ENCODE assay signal across 9 cellular contexts in genomic region chr2:189662674-189663226, GRCh38. TPM values are rescaled to one million over a fixed set of nuclear protein-coding genes. Genes with fewer than 3 reads are reported as not detected.
DNase-seq lines count a peak whose midpoint lies in the region; ATAC-seq and TF ChIP-seq lines count a peak whose summit lies in the region.
"Had no signal": no experiment of that assay in that cellular context is flagged by ENCODE, and none has a peak within 500 bp of the region (broad histone marks: within the 10 kb centered on the region; RNA-seq: fewer than 3 reads in every experiment).

No MANE protein-coding gene starts in this region.

- H3K79me2 ChIP-seq in fibroblast of lung (ENCODE audit: control insufficient read depth, insufficient read depth, low read length): peaks cover 30% of the 10 kb centered on the region

- no peak overlapping the region for H2AFZ ChIP-seq in fibroblast of lung (ENCODE audit: low read length)

- H3K9me3 ChIP-seq in fibroblast of lung (ENCODE audit: control insufficient read depth, insufficient read depth, low read depth, low read length): no peaks in the 10 kb centered on the region

- peak overlapping the region; percentile 96 for H3K4me2 ChIP-seq in fibroblast of lung (ENCODE audit: extremely low read depth, insufficient read depth, low read length)

- no peak overlapping the region for H3K27ac ChIP-seq in fibroblast of lung (ENCODE audit: insufficient read depth, low read length)

- no peak for ATAC-seq in GM19463 (IDR thresholded peaks at IDR 0.05; ENCODE audit: unreplicated experiment)

- peak; percentile 45 for DNase-seq in NAMALWA (ENCODE audit: low spot score)
- DNase-seq in fibroblast of lung (ENCODE audit: low read depth in 2 of 2): no peak
- no peak for DNase-seq in skeletal muscle cell (ENCODE audit: low read depth)
- DNase-seq in activated CD4-positive, alpha-beta T cell treated with anti-CD3 and anti-CD28 coated beads, Interleukin-2, amount 50 U/mL, for 48 hours: no peak
- no peak for DNase-seq in NCI-H524 treated with DMSO at 0.1 percent for 48 hours (lab: John Stamatoyannopoulos, UW)
- DNase-seq: activated naive CD4-positive, alpha-beta T cell treated with Interleukin-2 at 50 U/mL for 16 hours; HFFc6 had no signal

- no peak for TF ChIP-seq CTCF in fibroblast of lung (conservative IDR thresholded peaks at IDR 0.05 in 1 of 2, IDR thresholded peaks at IDR 0.05 in 1 of 2; ENCODE audit: low read depth in 1 of 2, low read length in 2 of 2)

- H3K27me3 ChIP-seq in fibroblast of lung (ENCODE audit: control insufficient read depth, insufficient read depth, low read length): no peaks in the 10 kb centered on the region

- no peaks in the 10 kb centered on the region for H3K4me1 ChIP-seq in fibroblast of lung (ENCODE audit: control insufficient read depth, extremely low read depth, insufficient read depth, low read length)

- no peaks in the 10 kb centered on the region for H4K20me1 ChIP-seq in fibroblast of lung (ENCODE audit: control insufficient read depth, extremely low read depth, insufficient read depth, low read length)

- H3K4me3 ChIP-seq in GM08714 (ENCODE audit: low read length): peak overlapping the region; percentile 93
- H3K4me3 ChIP-seq in fibroblast of lung (replicated peaks in 1 of 4; ENCODE audit: control extremely low read depth in 1 of 4, insufficient read depth in 1 of 4, low read depth in 3 of 4, low read length in 4 of 4): peak overlapping the region; percentile 49 to 90 (median 82)
- H3K4me3 ChIP-seq in skeletal muscle cell (ENCODE audit: low read depth, low read length): peak overlapping the region; percentile 99

- peaks cover 2% of the 10 kb centered on the region for H3K36me3 ChIP-seq in fibroblast of lung (ENCODE audit: control insufficient read depth, insufficient read depth, low read length)

- no peak overlapping the region for H3K9ac ChIP-seq in fibroblast of lung (ENCODE audit: insufficient read depth, low read length)

RNA-seq across cellular contexts. Expression of gene ASNSD1, which starts 1.5 kb away (rescaled TPM):
- 63.9 and 72.7 TPM in 2 replicates for total RNA-seq in fibroblast of lung
- polyA plus RNA-seq in fibroblast of lung: 59.4 and 70.4 TPM in 2 replicates
- 40.4 and 45.9 TPM in 2 replicates for polyA plus RNA-seq in fibroblast of lung (2012)
- 2.2 TPM in 2 replicates for polyA minus RNA-seq in fibroblast of lung (ENCODE audit: low replicate concordance)

RNA-seq across cellular contexts. Expression of gene ANKAR, which starts 11.7 kb away (rescaled TPM):
- 10.5 and 11.7 TPM in 2 replicates for total RNA-seq in fibroblast of lung
- 1.3 and 2.1 TPM in 2 replicates for polyA plus RNA-seq in fibroblast of lung
- 0.76 and 1.8 TPM in 2 replicates for polyA plus RNA-seq in fibroblast of lung (2012)
- 0.89 TPM in 1 of 2 replicates, not detected in the other for polyA minus RNA-seq in fibroblast of lung (ENCODE audit: low replicate concordance)
